Comparison of ENCODE assay signal across 38 cellular contexts in the genomic region with DNA sequence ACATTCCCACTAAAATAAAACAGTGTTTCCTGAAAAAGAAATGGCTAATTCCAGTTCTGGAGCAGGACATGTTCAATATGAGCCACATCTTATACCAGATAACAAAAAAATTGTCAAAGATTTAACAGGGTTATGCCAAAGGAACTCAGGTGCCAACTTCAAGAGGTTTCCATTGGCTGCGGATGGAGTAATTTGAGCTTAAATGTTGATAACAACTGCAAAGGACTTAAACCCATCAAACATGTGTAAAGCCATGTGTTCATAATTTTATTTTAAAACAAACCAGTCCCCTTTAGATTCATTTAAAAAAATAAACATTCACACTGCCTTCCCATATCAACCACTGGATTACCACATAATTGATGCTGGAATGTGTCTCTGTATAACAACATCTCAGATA.
"Had no signal": no experiment of that assay in that cellular context is flagged by ENCODE, and none has a peak within 500 bp of the region (broad histone marks: within the 10 kb centered on the region; RNA-seq: fewer than 3 reads in every experiment).

No MANE protein-coding gene starts in this region.

- ATAC-seq: activated CD4-positive, CD25-positive, alpha-beta regulatory T cell treated with anti-CD3 and anti-CD28 coated beads, Interleukin-2, amount 50 U/mL, for 24 hours; activated CD8-positive, alpha-beta memory T cell treated with anti-CD3 and anti-CD28 coated beads, Interleukin-2, amount 10 ng/mL, durations not matched to agents 7 days and 5 days; activated CD8-positive, alpha-beta T cell treated with anti-CD3 and anti-CD28 coated beads, Interleukin-2, amount 10 ng/mL, durations not matched to agents 7 days and 5 days; activated naive CD8-positive, alpha-beta T cell treated with anti-CD3 and anti-CD28 coated beads, Interleukin-2, amount 50 U/mL, for 24 hours; T-helper 17 cell had no signal

- H3K9me3 ChIP-seq: adrenal gland, breast epithelium, colonic mucosa, esophagus squamous epithelium had no signal

- H3K4me1 ChIP-seq: adrenal gland, breast epithelium, colonic mucosa, esophagus squamous epithelium had no signal

- H3K9me3 Mint-ChIP-seq: activated B cell treated with CpG ODN at 0.5 μM for 24 hours; activated CD4-positive, alpha-beta T cell treated with anti-CD3 and anti-CD28 coated beads, Interleukin-2, amount 10 ng/mL, durations not matched to agents 24 days and 14 days; activated naive CD4-positive, alpha-beta T cell treated with anti-CD3 and anti-CD28 coated beads, Interleukin-2, amount 50 U/mL, for 24 hours; activated naive CD8-positive, alpha-beta T cell treated with anti-CD3 and anti-CD28 coated beads for 36 hours; activated T-helper 1 cell treated with anti-CD3 and anti-CD28 coated beads, Interleukin-12 subunit alpha, Interleukin-12 subunit beta, Interleukin-2, Interleukin-4 antibody, amounts not matched to agents 30 ng/mL and 10 ng/mL and 1 ng/mL, durations not matched to agents 14 hours and 24 hours and 36 hours; activated T-helper 2 cell treated with anti-CD3 and anti-CD28 coated beads, Interferon-gamma antibody, Interleukin-2, Interleukin-4, amounts not matched to agents 10 μg/mL and 5 μg/mL and 100 μg/mL, durations not matched to agents 14 hours and 24 hours and 36 hours; T-helper 2 cell treated with Interferon-gamma antibody and Interleukin-4, amounts not matched to agents 5 μg/mL and 100 μg/mL, for 36 hours had no signal

- H3K4me3 Mint-ChIP-seq: activated B cell treated with CpG ODN at 0.5 μM for 24 hours; activated CD4-positive, alpha-beta memory T cell treated with anti-CD3 and anti-CD28 coated beads for 36 hours; activated CD4-positive, alpha-beta T cell treated with anti-CD3 and anti-CD28 coated beads, Interleukin-2, amount 10 ng/mL, durations not matched to agents 24 days and 14 days; activated CD8-positive, alpha-beta memory T cell treated with anti-CD3 and anti-CD28 coated beads, Interleukin-2, amount 10 ng/mL, durations not matched to agents 7 days and 5 days; activated CD8-positive, alpha-beta T cell treated with anti-CD3 and anti-CD28 coated beads, Interleukin-2, amount 10 ng/mL, durations not matched to agents 7 days and 5 days; activated naive CD4-positive, alpha-beta T cell treated with anti-CD3 and anti-CD28 coated beads for 36 hours; activated naive CD4-positive, alpha-beta T cell treated with anti-CD3 and anti-CD28 coated beads, Interleukin-2, amount 50 U/mL, for 24 hours; activated naive CD8-positive, alpha-beta T cell treated with anti-CD3 and anti-CD28 coated beads for 36 hours; activated naive CD8-positive, alpha-beta T cell treated with anti-CD3 and anti-CD28 coated beads, Interleukin-2, amount 50 U/mL, for 24 hours; activated T-helper 1 cell treated with anti-CD3 and anti-CD28 coated beads, Interleukin-12 subunit alpha, Interleukin-12 subunit beta, Interleukin-2, Interleukin-4 antibody, amounts not matched to agents 30 ng/mL and 10 ng/mL and 1 ng/mL, durations not matched to agents 14 hours and 24 hours and 36 hours; brain; T-helper 17 cell; T-helper 2 cell treated with Interferon-gamma antibody and Interleukin-4, amounts not matched to agents 5 μg/mL and 100 μg/mL, for 36 hours had no signal

- H3K27me3 ChIP-seq: adrenal gland, breast epithelium, cardiac muscle cell, colonic mucosa, esophagus squamous epithelium had no signal

- H3K4me1 Mint-ChIP-seq: activated B cell treated with CpG ODN at 0.5 μM for 24 hours; activated CD4-positive, alpha-beta T cell treated with anti-CD3 and anti-CD28 coated beads, Interleukin-2, amount 10 ng/mL, durations not matched to agents 24 days and 14 days; activated CD8-positive, alpha-beta memory T cell treated with anti-CD3 and anti-CD28 coated beads, Interleukin-2, amount 10 ng/mL, durations not matched to agents 7 days and 5 days; activated naive CD4-positive, alpha-beta T cell treated with anti-CD3 and anti-CD28 coated beads, Interleukin-2, amount 50 U/mL, for 24 hours; activated naive CD8-positive, alpha-beta T cell treated with anti-CD3 and anti-CD28 coated beads for 36 hours; activated naive CD8-positive, alpha-beta T cell treated with anti-CD3 and anti-CD28 coated beads, Interleukin-2, amount 50 U/mL, for 24 hours; T-helper 17 cell had no signal

- H3K27ac Mint-ChIP-seq: activated B cell treated with CpG ODN at 0.5 μM for 24 hours; activated CD4-positive, alpha-beta memory T cell treated with anti-CD3 and anti-CD28 coated beads for 36 hours; activated CD4-positive, alpha-beta T cell treated with anti-CD3 and anti-CD28 coated beads, Interleukin-2, amount 10 ng/mL, durations not matched to agents 24 days and 14 days; activated CD8-positive, alpha-beta memory T cell treated with anti-CD3 and anti-CD28 coated beads, Interleukin-2, amount 10 ng/mL, durations not matched to agents 7 days and 5 days; activated CD8-positive, alpha-beta T cell treated with anti-CD3 and anti-CD28 coated beads, Interleukin-2, amount 10 ng/mL, durations not matched to agents 7 days and 5 days; activated naive CD4-positive, alpha-beta T cell treated with anti-CD3 and anti-CD28 coated beads for 36 hours; activated naive CD4-positive, alpha-beta T cell treated with anti-CD3 and anti-CD28 coated beads, Interleukin-2, amount 50 U/mL, for 24 hours; activated naive CD8-positive, alpha-beta T cell treated with anti-CD3 and anti-CD28 coated beads for 36 hours; activated naive CD8-positive, alpha-beta T cell treated with anti-CD3 and anti-CD28 coated beads, Interleukin-2, amount 50 U/mL, for 24 hours; activated T-helper 1 cell treated with anti-CD3 and anti-CD28 coated beads, Interleukin-12 subunit alpha, Interleukin-12 subunit beta, Interleukin-2, Interleukin-4 antibody, amounts not matched to agents 30 ng/mL and 10 ng/mL and 1 ng/mL, durations not matched to agents 14 hours and 24 hours and 36 hours; activated T-helper 2 cell treated with anti-CD3 and anti-CD28 coated beads, Interferon-gamma antibody, Interleukin-2, Interleukin-4, amounts not matched to agents 10 μg/mL and 5 μg/mL and 100 μg/mL, durations not matched to agents 14 hours and 24 hours and 36 hours; brain; T-helper 17 cell; T-helper 2 cell treated with Interferon-gamma antibody and Interleukin-4, amounts not matched to agents 5 μg/mL and 100 μg/mL, for 36 hours had no signal

- H3K36me3 Mint-ChIP-seq: activated CD4-positive, alpha-beta memory T cell treated with anti-CD3 and anti-CD28 coated beads for 36 hours; activated CD8-positive, alpha-beta memory T cell treated with anti-CD3 and anti-CD28 coated beads, Interleukin-2, amount 10 ng/mL, durations not matched to agents 7 days and 5 days; activated naive CD4-positive, alpha-beta T cell treated with anti-CD3 and anti-CD28 coated beads, Interleukin-2, amount 50 U/mL, for 24 hours; activated naive CD8-positive, alpha-beta T cell treated with anti-CD3 and anti-CD28 coated beads for 36 hours; brain had no signal

- H3K27me3 Mint-ChIP-seq: activated B cell treated with CpG ODN at 0.5 μM for 24 hours; activated CD4-positive, alpha-beta memory T cell treated with anti-CD3 and anti-CD28 coated beads for 36 hours; activated CD4-positive, alpha-beta T cell treated with anti-CD3 and anti-CD28 coated beads, Interleukin-2, amount 10 ng/mL, durations not matched to agents 24 days and 14 days; activated CD8-positive, alpha-beta memory T cell treated with anti-CD3 and anti-CD28 coated beads, Interleukin-2, amount 10 ng/mL, durations not matched to agents 7 days and 5 days; activated naive CD4-positive, alpha-beta T cell treated with anti-CD3 and anti-CD28 coated beads, Interleukin-2, amount 50 U/mL, for 24 hours; activated naive CD8-positive, alpha-beta T cell treated with anti-CD3 and anti-CD28 coated beads for 36 hours; activated naive CD8-positive, alpha-beta T cell treated with anti-CD3 and anti-CD28 coated beads, Interleukin-2, amount 50 U/mL, for 24 hours; T-helper 17 cell had no signal

- H3K36me3 ChIP-seq: adrenal gland, breast epithelium, cardiac muscle cell, colonic mucosa, esophagus squamous epithelium, WERI-Rb-1 had no signal

- FAIRE-seq: endometrium, endothelial cell of umbilical vein, frontal cortex had no signal

- H3K4me3 ChIP-seq: adrenal gland, breast epithelium, cardiac muscle cell, colonic mucosa, esophagus squamous epithelium had no signal

- DNase-seq: activated B cell treated with CpG ODN at 0.5 μM for 24 hours; activated CD4-positive, alpha-beta memory T cell treated with anti-CD3 and anti-CD28 coated beads for 36 hours; activated CD4-positive, alpha-beta T cell treated with anti-CD3 and anti-CD28 coated beads, Interleukin-2, amount 10 ng/mL, durations not matched to agents 24 days and 14 days; activated CD8-positive, alpha-beta memory T cell treated with anti-CD3 and anti-CD28 coated beads, Interleukin-2, amount 10 ng/mL, durations not matched to agents 7 days and 5 days; activated CD8-positive, alpha-beta memory T cell treated with anti-CD3 and anti-CD28 coated beads, Interleukin-2, amount 50 U/mL, for 4 hours; activated CD8-positive, alpha-beta T cell treated with anti-CD3 and anti-CD28 coated beads, Interleukin-2, amount 10 ng/mL, durations not matched to agents 7 days and 5 days; activated effector memory CD4-positive, alpha-beta T cell treated with anti-CD3 and anti-CD28 coated beads, Interleukin-2, amount 50 U/mL, for 16 hours; activated naive CD4-positive, alpha-beta T cell treated with anti-CD3 and anti-CD28 coated beads for 36 hours; activated naive CD8-positive, alpha-beta T cell treated with anti-CD3 and anti-CD28 coated beads for 36 hours; activated naive CD8-positive, alpha-beta T cell treated with anti-CD3 and anti-CD28 coated beads, Interleukin-2, amount 50 U/mL, for 24 hours; activated T-cell treated with anti-CD3 and anti-CD28 coated beads, Interleukin-2, amount 50 U/mL, for 1 hour; activated T-cell treated with anti-CD3 and anti-CD28 coated beads, Interleukin-2, amount 50 U/mL, for 48 hours; adrenal gland; amygdala; aorta; central memory CD4-positive, alpha-beta T cell; cerebellar nuclear complex; colonic mucosa; effector CD8-positive, alpha-beta T cell; esophagus squamous epithelium; foreskin fibroblast; head of caudate nucleus; T-helper 1 cell; T-helper 17 cell; T1000; WERI-Rb-1 had no signal

- H3K27ac ChIP-seq: adrenal gland, breast epithelium, cardiac muscle cell, colonic mucosa, epithelial cell of prostate, esophagus squamous epithelium, WERI-Rb-1 had no signal
